ENCODE assay signal across 1 cellular context in genomic region chr1:95058974-95059373, GRCh38.
TF ChIP-seq lines count a peak whose summit lies in the region.

No MANE protein-coding gene starts in this region.

TF ChIP-seq in K562, 482 proteins besides CTCF, POLR2A, EP300 and RAD21:
- TF ChIP-seq, protein P1, sequence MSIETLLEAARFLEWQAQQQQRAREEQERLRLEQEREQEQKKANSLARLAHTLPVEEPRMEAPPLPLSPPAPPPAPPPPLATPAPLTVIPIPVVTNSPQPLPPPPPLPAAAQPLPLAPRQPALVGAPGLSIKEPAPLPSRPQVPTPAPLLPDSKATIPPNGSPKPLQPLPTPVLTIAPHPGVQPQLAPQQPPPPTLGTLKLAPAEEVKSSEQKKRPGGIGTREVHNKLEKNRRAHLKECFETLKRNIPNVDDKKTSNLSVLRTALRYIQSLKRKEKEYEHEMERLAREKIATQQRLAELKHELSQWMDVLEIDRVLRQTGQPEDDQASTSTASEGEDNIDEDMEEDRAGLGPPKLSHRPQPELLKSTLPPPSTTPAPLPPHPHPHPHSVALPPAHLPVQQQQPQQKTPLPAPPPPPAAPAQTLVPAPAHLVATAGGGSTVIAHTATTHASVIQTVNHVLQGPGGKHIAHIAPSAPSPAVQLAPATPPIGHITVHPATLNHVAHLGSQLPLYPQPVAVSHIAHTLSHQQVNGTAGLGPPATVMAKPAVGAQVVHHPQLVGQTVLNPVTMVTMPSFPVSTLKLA (conservative IDR thresholded peaks at IDR 0.05): no peak
- 0 out of 2 replicates have a peak, but pooled peaks have one; percentile 43 for TF ChIP-seq ZBTB33 (CRISPR knock-in tag; IDR thresholded peaks at IDR 0.05)
- no peak for TF ChIP-seq GTF2A2 (tag; IDR thresholded peaks at IDR 0.05)
